7 cellular contexts compared by ENCODE assay signal in genomic region chr1:23376890-23377811, GRCh38. TPM values are rescaled to one million over a fixed set of nuclear protein-coding genes. Genes with fewer than 3 reads are reported as not detected.
DNase-seq lines count a peak whose midpoint lies in the region; ATAC-seq and TF ChIP-seq lines count a peak whose summit lies in the region.

No MANE protein-coding gene starts in this region.

- H3K27ac Mint-ChIP-seq in IgD-negative memory B cell, result peak overlapping the region in 2 of 3 donors; percentile 11 to 66

- H3K4me3 Mint-ChIP-seq in IgD-negative memory B cell, result no peak overlapping the region

- WGBS in body of pancreas, 2 donors, result 83 to 90% methylated on average over 19 of the region's 19 CpGs

- H3K4me1 Mint-ChIP-seq in IgD-negative memory B cell, result peaks cover 7 to 13% (median 12%) of the 10 kb centered on the region in 3 donors

- peaks cover 0 to 5% of the 10 kb centered on the region in 2 donors for H3K36me3 ChIP-seq in body of pancreas (replicated peaks in 1 of 2; ENCODE audit: insufficient read depth in 1 of 2, low read depth in 2 of 2)
- H3K36me3 ChIP-seq in left lung, result no peaks in the 10 kb centered on the region
- H3K36me3 ChIP-seq in effector memory CD4-positive, alpha-beta T cell (ENCODE audit: control insufficient read depth, insufficient read depth, low read length), result no peaks in the 10 kb centered on the region

- DNase-seq in body of pancreas (peak in 3 of 4 donors; percentile 31 to 51 (median 32)), left lung (no peak), ureter (ENCODE audit: low spot score) (peak; percentile 51), NCI-H1436 treated with DMSO at 0.1 percent for 48 hours (lab: John Stamatoyannopoulos, UW) (no peak)
- no peak for DNase-seq in effector memory CD4-positive, alpha-beta T cell
- DNase-seq in stimulated activated CD4-positive, alpha-beta T cell treated with anti-CD3 and anti-CD28 coated beads, Interleukin-15, amount 100 ng/mL, for 24 hours, result no peak

- TF ChIP-seq CTCF in body of pancreas (IDR thresholded peaks at IDR 0.05) (no peak), left lung (IDR thresholded peaks at IDR 0.05) (no peak)

- TF ChIP-seq POLR2A in body of pancreas (IDR thresholded peaks at IDR 0.05), result no peak

- H3K4me3 ChIP-seq in body of pancreas, result no peak overlapping the region
- no peak overlapping the region for H3K4me3 ChIP-seq in left lung
- H3K4me3 ChIP-seq in effector memory CD4-positive, alpha-beta T cell (ENCODE audit: insufficient read depth, low read depth, low read length, poor library complexity, severe bottlenecking), result no peak overlapping the region

- peak overlapping the region in 3 of 4 donors; percentile 3 to 32 (median 31) for H3K27ac ChIP-seq in body of pancreas
- H3K27ac ChIP-seq in left lung, result peak overlapping the region; percentile 42 to 62
- H3K27ac ChIP-seq in effector memory CD4-positive, alpha-beta T cell (ENCODE audit: insufficient read depth, low read length, poor library complexity, severe bottlenecking), result no peak overlapping the region

- H3K9me3 Mint-ChIP-seq in IgD-negative memory B cell, result no peaks in the 10 kb centered on the region

- no peaks in the 10 kb centered on the region for H3K36me3 Mint-ChIP-seq in IgD-negative memory B cell

- peak; percentile 57 for ATAC-seq in body of pancreas
- peak; percentile 63 for ATAC-seq in left lung

- H3K27me3 ChIP-seq in body of pancreas (no peaks in the 10 kb centered on the region), left lung (no peaks in the 10 kb centered on the region)
- no peaks in the 10 kb centered on the region for H3K27me3 ChIP-seq in effector memory CD4-positive, alpha-beta T cell (replicated peaks; ENCODE audit: control insufficient read depth, insufficient read depth, low read length, poor library complexity, severe bottlenecking)

- H3K4me1 ChIP-seq in body of pancreas (no peaks in the 10 kb centered on the region), left lung (peaks cover 4 to 18% of the 10 kb centered on the region in 2 donors)
- no peaks in the 10 kb centered on the region for H3K4me1 ChIP-seq in effector memory CD4-positive, alpha-beta T cell (ENCODE audit: control insufficient read depth, insufficient read depth, low read length, poor library complexity, severe bottlenecking)

- intact Hi-C loops in body of pancreas (cut with DNase I), result no loop called here
- intact Hi-C loops in left lung (cut with DNase I), result no loop called here

- H3K27me3 Mint-ChIP-seq in IgD-negative memory B cell, result peaks cover 8% of the 10 kb centered on the region

- no peaks in the 10 kb centered on the region for H3K9me3 ChIP-seq in body of pancreas
- no peaks in the 10 kb centered on the region for H3K9me3 ChIP-seq in left lung
- H3K9me3 ChIP-seq in effector memory CD4-positive, alpha-beta T cell (ENCODE audit: control insufficient read depth, low read length), result no peaks in the 10 kb centered on the region

RNA-seq across cellular contexts. Expression of gene ZNF436, which starts 7.5 kb away (rescaled TPM):
- 2.5 TPM for polyA plus RNA-seq in IgD-negative memory B cell
- total RNA-seq in body of pancreas (10 to 100 TPM in 1 of 2 donors, 1 to 10 TPM in 1; 8.6 to 18.5 TPM), left lung (10 to 100 TPM in 1 of 2 donors, 1 to 10 TPM in 1; 9.2 to 10.2 TPM), ureter (40.2 TPM)

RNA-seq across cellular contexts. Expression of gene HNRNPR, which starts 33.1 kb away (rescaled TPM):
- 164 TPM for polyA plus RNA-seq in IgD-negative memory B cell
- total RNA-seq in body of pancreas (10 to 100 TPM; 34.2 to 41.2 TPM), left lung (100 to 1,000 TPM in 1 of 2 donors, 10 to 100 TPM in 1; 84.3 to 108 TPM), ureter (164 TPM)

RNA-seq across cellular contexts. Expression of gene TCEA3, which starts 47.4 kb away (rescaled TPM):
- polyA plus RNA-seq in IgD-negative memory B cell, result 0.69 TPM
- total RNA-seq in body of pancreas (100 to 1,000 TPM; 110 to 140 TPM), left lung (10 to 100 TPM; 28.3 to 43.2 TPM), ureter (50.2 TPM)

Comparison
In these comparisons a context has a peak if more than half of its experiments do, and no peak if none do; other contexts are left out.
1. DNase-seq: peak in body of pancreas (3 of 4) and ureter (single experiment); none in left lung (0 of 2), effector memory CD4-positive, alpha-beta T cell (0 of 3), stimulated activated CD4-positive, alpha-beta T cell treated with anti-CD3 and anti-CD28 coated beads, Interleukin-15, amount 100 ng/mL, for 24 hours (single experiment) and NCI-H1436 treated with DMSO at 0.1 percent for 48 hours (single experiment).